ENCODE assay signal across 13 cellular contexts in genomic region chr6:89270951-89271721, GRCh38. TPM values are rescaled to one million over a fixed set of nuclear protein-coding genes. Genes with fewer than 3 reads are reported as not detected.
DNase-seq lines count a peak whose midpoint lies in the region; ATAC-seq and TF ChIP-seq lines count a peak whose summit lies in the region.
"Had no signal": no experiment of that assay in that cellular context is flagged by ENCODE, and none has a peak within 500 bp of the region (broad histone marks: within the 10 kb centered on the region; RNA-seq: fewer than 3 reads in every experiment).

No MANE protein-coding gene starts in this region.

- H3K79me2 ChIP-seq in osteoblast (ENCODE audit: insufficient read depth, low read length), result no peaks in the 10 kb centered on the region

- no peak overlapping the region for H3K4me3 ChIP-seq in osteoblast (ENCODE audit: insufficient read depth, low read length)
- H3K4me3 ChIP-seq: ovary had no signal

- no peaks in the 10 kb centered on the region for H3K27me3 ChIP-seq in osteoblast (ENCODE audit: insufficient read depth, low read length)
- H3K27me3 ChIP-seq: ovary had no signal

- no peak overlapping the region for H3K27ac ChIP-seq in osteoblast (ENCODE audit: low read depth, low read length)
- H3K27ac ChIP-seq: ovary, WERI-Rb-1 had no signal

- no peaks in the 10 kb centered on the region for H4K20me1 ChIP-seq in osteoblast (ENCODE audit: insufficient read depth, low read length)

- in situ Hi-C loops in KBM-7 (cut with MboI; ENCODE audit: low pct_unique_long_range_greater_than_20kb, low sequenced_read_pairs), result no loop called here

- peak; percentile 66 for DNase-seq in KBM-7
- DNase-seq in islet precursor cell, result peak; percentile 32
- DNase-seq in osteoblast (ENCODE audit: insufficient read length, low spot score, missing footprints), result no peak
- no peak for DNase-seq in EL
- DNase-seq in effector memory CD8-positive, alpha-beta T cell, result no peak
- DNase-seq in HCEC 1CT, result no peak
- DNase-seq: activated naive CD8-positive, alpha-beta T cell treated with anti-CD3 and anti-CD28 coated beads, Interleukin-2, amount 10 ng/mL, durations not matched to agents 7 days and 5 days; Calu3; NCI-H524 treated with DMSO at 0.1 percent for 48 hours; ovary; WERI-Rb-1 had no signal

- no peaks in the 10 kb centered on the region for H3K9me3 ChIP-seq in osteoblast (ENCODE audit: low read depth, low read length)
- H3K9me3 ChIP-seq: ovary had no signal

- H2AFZ ChIP-seq in osteoblast (ENCODE audit: low read length), result no peak overlapping the region

- TF ChIP-seq CTCF in osteoblast (IDR thresholded peaks at IDR 0.05; ENCODE audit: extremely low read depth, low read depth, low read length), result no peak

- H3K9me3 Mint-ChIP-seq in effector memory CD8-positive, alpha-beta T cell, result no peaks in the 10 kb centered on the region
- H3K9me3 Mint-ChIP-seq: activated naive CD8-positive, alpha-beta T cell treated with anti-CD3 and anti-CD28 coated beads, Interleukin-2, amount 10 ng/mL, durations not matched to agents 7 days and 5 days had no signal

- no peaks in the 10 kb centered on the region for H3K4me1 ChIP-seq in osteoblast (ENCODE audit: insufficient read depth, low read length)

- H3K27me3 Mint-ChIP-seq in effector memory CD8-positive, alpha-beta T cell, result no peaks in the 10 kb centered on the region

- no peak overlapping the region for H3K4me3 Mint-ChIP-seq in effector memory CD8-positive, alpha-beta T cell
- H3K4me3 Mint-ChIP-seq: activated naive CD8-positive, alpha-beta T cell treated with anti-CD3 and anti-CD28 coated beads, Interleukin-2, amount 10 ng/mL, durations not matched to agents 7 days and 5 days had no signal

- ATAC-seq in GM18505 (IDR thresholded peaks at IDR 0.05; ENCODE audit: unreplicated experiment), result peak; percentile 78
- ATAC-seq in GM21576 (IDR thresholded peaks at IDR 0.05; ENCODE audit: unreplicated experiment), result peak; percentile 58
- no peak for ATAC-seq in effector memory CD8-positive, alpha-beta T cell (replicated peaks)

- H3K27ac Mint-ChIP-seq in effector memory CD8-positive, alpha-beta T cell, result peak overlapping the region in 1 of 2 donors; percentile 44
- H3K27ac Mint-ChIP-seq: activated naive CD8-positive, alpha-beta T cell treated with anti-CD3 and anti-CD28 coated beads, Interleukin-2, amount 10 ng/mL, durations not matched to agents 7 days and 5 days had no signal

- H3K4me2 ChIP-seq in osteoblast (ENCODE audit: insufficient read depth, low read length), result no peak overlapping the region

- no peaks in the 10 kb centered on the region for H3K4me1 Mint-ChIP-seq in effector memory CD8-positive, alpha-beta T cell (ENCODE audit: low read depth in 2 of 2)

- TF ChIP-seq POLR2A in GM18505 (IDR thresholded peaks at IDR 0.05; ENCODE audit: borderline replicate concordance, extremely low read depth, insufficient read depth, insufficient read length), result no peak

- H3K36me3 Mint-ChIP-seq in effector memory CD8-positive, alpha-beta T cell (ENCODE audit: insufficient read depth), result no peaks in the 10 kb centered on the region
- H3K36me3 Mint-ChIP-seq: activated naive CD8-positive, alpha-beta T cell treated with anti-CD3 and anti-CD28 coated beads, Interleukin-2, amount 10 ng/mL, durations not matched to agents 7 days and 5 days had no signal

- no peaks in the 10 kb centered on the region for H3K36me3 ChIP-seq in osteoblast (ENCODE audit: insufficient read depth, low read length)
- H3K36me3 ChIP-seq: ovary, WERI-Rb-1 had no signal

RNA-seq across cellular contexts. Expression of gene GABRR2, which starts 44.0 kb away (rescaled TPM):
- not detected in 2 replicates for total RNA-seq in osteoblast

RNA-seq across cellular contexts. Expression of gene GABRR1, which starts 54.0 kb away (rescaled TPM):
- total RNA-seq in osteoblast, result not detected in 2 replicates
- total RNA-seq: activated naive CD8-positive, alpha-beta T cell treated with anti-CD3 and anti-CD28 coated beads, Interleukin-2, amount 10 ng/mL, durations not matched to agents 7 days and 5 days; Calu3; ovary had no signal

Comparison
In these comparisons a context has a peak if more than half of its experiments do, and no peak if none do; other contexts are left out.
1. DNase-seq: peak in KBM-7 (single experiment) and islet precursor cell (single experiment); none in osteoblast (single experiment), EL (single experiment), effector memory CD8-positive, alpha-beta T cell (0 of 3) and HCEC 1CT (single experiment).